In the genomic region with DNA sequence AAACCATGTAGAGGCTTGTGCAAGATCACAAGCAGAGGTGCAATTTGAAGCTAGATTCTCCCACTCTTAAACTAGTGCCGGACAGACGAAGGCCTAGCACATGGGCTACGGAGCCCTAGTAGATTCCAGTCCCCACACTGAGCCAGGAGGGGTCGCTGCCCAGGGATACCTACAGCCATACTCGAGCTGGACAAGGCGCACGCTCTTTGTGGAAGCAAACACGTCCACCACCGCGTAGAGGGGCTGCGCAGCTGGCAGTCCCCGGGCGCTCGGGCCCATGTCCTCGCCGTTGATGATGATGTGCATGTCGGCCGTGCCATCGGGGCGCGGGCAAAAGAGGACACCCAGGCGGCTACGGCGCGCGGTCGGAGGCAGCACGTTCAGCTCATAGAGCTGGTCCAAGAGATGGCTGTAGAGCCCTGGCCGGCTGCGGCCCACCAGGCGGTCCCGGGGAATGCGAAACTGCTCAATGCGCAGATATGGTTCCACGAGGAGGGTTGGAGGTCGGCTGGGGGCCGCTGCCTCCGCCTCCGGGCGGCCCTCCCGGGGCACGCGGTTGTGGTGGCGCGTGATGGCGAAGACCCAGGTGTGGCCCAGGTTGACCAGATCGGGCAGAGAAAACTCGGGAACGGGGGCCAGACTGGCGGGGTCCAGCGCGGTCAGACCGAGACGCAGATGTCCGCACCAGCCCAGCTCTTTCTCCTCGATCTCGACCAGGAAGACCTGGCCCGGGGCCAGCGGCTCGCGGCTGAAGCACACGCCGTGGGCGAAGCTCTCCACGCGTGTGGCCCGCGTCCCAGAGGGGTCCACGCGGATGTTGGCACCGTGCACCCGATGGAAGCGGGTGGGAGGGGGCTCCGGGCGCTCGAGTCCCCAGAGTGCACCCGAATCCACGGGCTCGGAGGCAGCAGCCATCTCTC, we compare ENCODE assay signal across 1 cellular context.
TF ChIP-seq lines count a peak whose summit lies in the region.

No MANE protein-coding gene starts in this region.

TF ChIP-seq in WTC11, 78 proteins besides CTCF, POLR2A, EP300 and RAD21 (continued from another document):
- TF ChIP-seq, protein P1, sequence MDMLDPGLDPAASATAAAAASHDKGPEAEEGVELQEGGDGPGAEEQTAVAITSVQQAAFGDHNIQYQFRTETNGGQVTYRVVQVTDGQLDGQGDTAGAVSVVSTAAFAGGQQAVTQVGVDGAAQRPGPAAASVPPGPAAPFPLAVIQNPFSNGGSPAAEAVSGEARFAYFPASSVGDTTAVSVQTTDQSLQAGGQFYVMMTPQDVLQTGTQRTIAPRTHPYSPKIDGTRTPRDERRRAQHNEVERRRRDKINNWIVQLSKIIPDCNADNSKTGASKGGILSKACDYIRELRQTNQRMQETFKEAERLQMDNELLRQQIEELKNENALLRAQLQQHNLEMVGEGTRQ (CRISPR knock-in tag; IDR thresholded peaks at IDR 0.05): peak; percentile 58
- 0 out of 2 replicates have a peak, but pooled peaks have one; percentile 70 for TF ChIP-seq NR3C1 (CRISPR knock-in tag; conservative IDR thresholded peaks at IDR 0.05; ENCODE audit: low read depth)
- no peak; the same call in 1 of the 2 replicates for TF ChIP-seq SP1 (CRISPR knock-in tag; conservative IDR thresholded peaks at IDR 0.05)
- TF ChIP-seq FOXJ3 (CRISPR knock-in tag; IDR thresholded peaks at IDR 0.05; ENCODE audit: borderline replicate concordance): no peak
- TF ChIP-seq GABPB1 (CRISPR knock-in tag; IDR thresholded peaks at IDR 0.05): no peak
- no peak for TF ChIP-seq NFATC4 (CRISPR knock-in tag; IDR thresholded peaks at IDR 0.05)
- TF ChIP-seq KAT7 (CRISPR knock-in tag; IDR thresholded peaks at IDR 0.05; ENCODE audit: borderline replicate concordance): 0 out of 2 replicates have a peak, but pooled peaks have one; percentile 32
- TF ChIP-seq ZNF671 (CRISPR knock-in tag; IDR thresholded peaks at IDR 0.05): no peak
- TF ChIP-seq, protein P2, sequence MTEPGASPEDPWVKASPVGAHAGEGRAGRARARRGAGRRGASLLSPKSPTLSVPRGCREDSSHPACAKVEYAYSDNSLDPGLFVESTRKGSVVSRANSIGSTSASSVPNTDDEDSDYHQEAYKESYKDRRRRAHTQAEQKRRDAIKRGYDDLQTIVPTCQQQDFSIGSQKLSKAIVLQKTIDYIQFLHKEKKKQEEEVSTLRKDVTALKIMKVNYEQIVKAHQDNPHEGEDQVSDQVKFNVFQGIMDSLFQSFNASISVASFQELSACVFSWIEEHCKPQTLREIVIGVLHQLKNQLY (CRISPR knock-in tag; IDR thresholded peaks at IDR 0.05): no peak
- TF ChIP-seq FOXK1 (CRISPR knock-in tag; IDR thresholded peaks at IDR 0.05): no peak
